Comparison of ENCODE assay signal across 1 cellular context in the genomic region with DNA sequence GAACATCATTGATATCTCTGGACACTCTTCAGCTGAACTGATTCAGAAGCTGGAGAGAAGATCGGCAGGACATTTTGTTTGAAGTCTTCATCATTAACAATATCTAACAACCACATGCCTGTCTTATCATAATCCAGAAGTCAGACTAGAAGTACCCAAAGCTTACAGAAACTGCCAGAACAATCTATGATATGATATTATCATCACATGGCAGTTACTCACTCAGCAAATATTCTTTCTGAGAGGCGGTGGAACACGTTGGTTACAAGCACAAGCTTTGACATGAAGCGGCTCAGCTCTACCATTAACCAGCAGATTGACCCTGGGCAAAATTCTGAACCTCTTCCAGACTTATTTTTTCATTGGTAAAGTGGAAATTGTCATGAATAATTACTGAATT.
TF ChIP-seq lines count a peak whose summit lies in the region.

No MANE protein-coding gene starts in this region.

TF ChIP-seq in K562, 482 proteins besides CTCF, POLR2A, EP300 and RAD21 (continued from another document and continues in another):
- TF ChIP-seq, protein P1, sequence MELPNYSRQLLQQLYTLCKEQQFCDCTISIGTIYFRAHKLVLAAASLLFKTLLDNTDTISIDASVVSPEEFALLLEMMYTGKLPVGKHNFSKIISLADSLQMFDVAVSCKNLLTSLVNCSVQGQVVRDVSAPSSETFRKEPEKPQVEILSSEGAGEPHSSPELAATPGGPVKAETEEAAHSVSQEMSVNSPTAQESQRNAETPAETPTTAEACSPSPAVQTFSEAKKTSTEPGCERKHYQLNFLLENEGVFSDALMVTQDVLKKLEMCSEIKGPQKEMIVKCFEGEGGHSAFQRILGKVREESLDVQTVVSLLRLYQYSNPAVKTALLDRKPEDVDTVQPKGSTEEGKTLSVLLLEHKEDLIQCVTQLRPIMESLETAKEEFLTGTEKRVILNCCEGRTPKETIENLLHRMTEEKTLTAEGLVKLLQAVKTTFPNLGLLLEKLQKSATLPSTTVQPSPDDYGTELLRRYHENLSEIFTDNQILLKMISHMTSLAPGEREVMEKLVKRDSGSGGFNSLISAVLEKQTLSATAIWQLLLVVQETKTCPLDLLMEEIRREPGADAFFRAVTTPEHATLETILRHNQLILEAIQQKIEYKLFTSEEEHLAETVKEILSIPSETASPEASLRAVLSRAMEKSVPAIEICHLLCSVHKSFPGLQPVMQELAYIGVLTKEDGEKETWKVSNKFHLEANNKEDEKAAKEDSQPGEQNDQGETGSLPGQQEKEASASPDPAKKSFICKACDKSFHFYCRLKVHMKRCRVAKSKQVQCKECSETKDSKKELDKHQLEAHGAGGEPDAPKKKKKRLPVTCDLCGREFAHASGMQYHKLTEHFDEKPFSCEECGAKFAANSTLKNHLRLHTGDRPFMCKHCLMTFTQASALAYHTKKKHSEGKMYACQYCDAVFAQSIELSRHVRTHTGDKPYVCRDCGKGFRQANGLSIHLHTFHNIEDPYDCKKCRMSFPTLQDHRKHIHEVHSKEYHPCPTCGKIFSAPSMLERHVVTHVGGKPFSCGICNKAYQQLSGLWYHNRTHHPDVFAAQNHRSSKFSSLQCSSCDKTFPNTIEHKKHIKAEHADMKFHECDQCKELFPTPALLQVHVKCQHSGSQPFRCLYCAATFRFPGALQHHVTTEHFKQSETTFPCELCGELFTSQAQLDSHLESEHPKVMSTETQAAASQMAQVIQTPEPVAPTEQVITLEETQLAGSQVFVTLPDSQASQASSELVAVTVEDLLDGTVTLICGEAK (IDR thresholded peaks at IDR 0.05): no peak
- TF ChIP-seq, protein P1 (CRISPR knock-in tag; IDR thresholded peaks at IDR 0.05): no peak
- TF ChIP-seq PHF20 (IDR thresholded peaks at IDR 0.05; ENCODE audit: partially characterized antibody) (no peak), ZNF12 (CRISPR knock-in tag; IDR thresholded peaks at IDR 0.05) (no peak), ZNF583 (CRISPR knock-in tag; IDR thresholded peaks at IDR 0.05) (no peak), PHB2 (IDR thresholded peaks at IDR 0.05; ENCODE audit: low read depth) (no peak), MCM3 (IDR thresholded peaks at IDR 0.05) (no peak), ZBTB17 (CRISPR knock-in tag; IDR thresholded peaks at IDR 0.05) (no peak), NCOA1 (IDR thresholded peaks at IDR 0.05; ENCODE audit: low read depth) (no peak), KHSRP (IDR thresholded peaks at IDR 0.05) (no peak), ZSCAN29 (IDR thresholded peaks at IDR 0.05) (no peak), RFX7 (CRISPR knock-in tag; IDR thresholded peaks at IDR 0.05) (no peak), TEAD2 (tag; IDR thresholded peaks at IDR 0.05) (no peak), FOXA1 (IDR thresholded peaks at IDR 0.05; ENCODE audit: borderline replicate concordance) (no peak), PRMT5 (CRISPR knock-in tag; IDR thresholded peaks at IDR 0.05) (no peak), RBBP5 (IDR thresholded peaks at IDR 0.05; ENCODE audit: borderline replicate concordance, insufficient read depth, low read length, poor library complexity, severe bottlenecking) (no peak), FOXA3 (CRISPR knock-in tag; conservative IDR thresholded peaks at IDR 0.05 in 1 of 2, IDR thresholded peaks at IDR 0.05 in 1 of 2) (peak in 1 of 2 experiments; percentile 55; a peak in 2 of 4 replicates), ZNF436 (CRISPR knock-in tag; IDR thresholded peaks at IDR 0.05) (no peak), FOXK1 (CRISPR knock-in tag; IDR thresholded peaks at IDR 0.05; ENCODE audit: borderline replicate concordance) (no peak), SIX5 (IDR thresholded peaks at IDR 0.05; ENCODE audit: borderline replicate concordance in 1 of 2, insufficient read depth in 1 of 2, low read depth in 1 of 2, low read length in 2 of 2) (no peak), ZNF644 (tag; IDR thresholded peaks at IDR 0.05; ENCODE audit: low read depth) (peak; percentile 51; the same call in 1 of the 2 replicates), KDM2B (CRISPR knock-in tag; IDR thresholded peaks at IDR 0.05) (no peak), MYNN (IDR thresholded peaks at IDR 0.05) (no peak), MYNN (CRISPR knock-in tag; IDR thresholded peaks at IDR 0.05) (no peak), MEF2A (IDR thresholded peaks at IDR 0.05; ENCODE audit: control insufficient read depth, low read depth, low read length) (no peak)
- TF ChIP-seq, protein P2, sequence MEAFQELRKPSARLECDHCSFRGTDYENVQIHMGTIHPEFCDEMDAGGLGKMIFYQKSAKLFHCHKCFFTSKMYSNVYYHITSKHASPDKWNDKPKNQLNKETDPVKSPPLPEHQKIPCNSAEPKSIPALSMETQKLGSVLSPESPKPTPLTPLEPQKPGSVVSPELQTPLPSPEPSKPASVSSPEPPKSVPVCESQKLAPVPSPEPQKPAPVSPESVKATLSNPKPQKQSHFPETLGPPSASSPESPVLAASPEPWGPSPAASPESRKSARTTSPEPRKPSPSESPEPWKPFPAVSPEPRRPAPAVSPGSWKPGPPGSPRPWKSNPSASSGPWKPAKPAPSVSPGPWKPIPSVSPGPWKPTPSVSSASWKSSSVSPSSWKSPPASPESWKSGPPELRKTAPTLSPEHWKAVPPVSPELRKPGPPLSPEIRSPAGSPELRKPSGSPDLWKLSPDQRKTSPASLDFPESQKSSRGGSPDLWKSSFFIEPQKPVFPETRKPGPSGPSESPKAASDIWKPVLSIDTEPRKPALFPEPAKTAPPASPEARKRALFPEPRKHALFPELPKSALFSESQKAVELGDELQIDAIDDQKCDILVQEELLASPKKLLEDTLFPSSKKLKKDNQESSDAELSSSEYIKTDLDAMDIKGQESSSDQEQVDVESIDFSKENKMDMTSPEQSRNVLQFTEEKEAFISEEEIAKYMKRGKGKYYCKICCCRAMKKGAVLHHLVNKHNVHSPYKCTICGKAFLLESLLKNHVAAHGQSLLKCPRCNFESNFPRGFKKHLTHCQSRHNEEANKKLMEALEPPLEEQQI (IDR thresholded peaks at IDR 0.05): peak; percentile 65; the same call in 1 of the 2 replicates
- TF ChIP-seq, protein P3, sequence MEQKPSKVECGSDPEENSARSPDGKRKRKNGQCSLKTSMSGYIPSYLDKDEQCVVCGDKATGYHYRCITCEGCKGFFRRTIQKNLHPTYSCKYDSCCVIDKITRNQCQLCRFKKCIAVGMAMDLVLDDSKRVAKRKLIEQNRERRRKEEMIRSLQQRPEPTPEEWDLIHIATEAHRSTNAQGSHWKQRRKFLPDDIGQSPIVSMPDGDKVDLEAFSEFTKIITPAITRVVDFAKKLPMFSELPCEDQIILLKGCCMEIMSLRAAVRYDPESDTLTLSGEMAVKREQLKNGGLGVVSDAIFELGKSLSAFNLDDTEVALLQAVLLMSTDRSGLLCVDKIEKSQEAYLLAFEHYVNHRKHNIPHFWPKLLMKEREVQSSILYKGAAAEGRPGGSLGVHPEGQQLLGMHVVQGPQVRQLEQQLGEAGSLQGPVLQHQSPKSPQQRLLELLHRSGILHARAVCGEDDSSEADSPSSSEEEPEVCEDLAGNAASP (IDR thresholded peaks at IDR 0.05): no peak
- TF ChIP-seq, protein P4, sequence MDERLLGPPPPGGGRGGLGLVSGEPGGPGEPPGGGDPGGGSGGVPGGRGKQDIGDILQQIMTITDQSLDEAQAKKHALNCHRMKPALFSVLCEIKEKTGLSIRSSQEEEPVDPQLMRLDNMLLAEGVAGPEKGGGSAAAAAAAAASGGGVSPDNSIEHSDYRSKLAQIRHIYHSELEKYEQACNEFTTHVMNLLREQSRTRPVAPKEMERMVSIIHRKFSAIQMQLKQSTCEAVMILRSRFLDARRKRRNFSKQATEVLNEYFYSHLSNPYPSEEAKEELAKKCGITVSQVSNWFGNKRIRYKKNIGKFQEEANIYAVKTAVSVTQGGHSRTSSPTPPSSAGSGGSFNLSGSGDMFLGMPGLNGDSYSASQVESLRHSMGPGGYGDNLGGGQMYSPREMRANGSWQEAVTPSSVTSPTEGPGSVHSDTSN (CRISPR knock-in tag; IDR thresholded peaks at IDR 0.05; ENCODE audit: low read depth): no peak
- TF ChIP-seq, protein P4 (tag; conservative IDR thresholded peaks at IDR 0.05; ENCODE audit: low read depth): peak; percentile 51
- TF ChIP-seq, protein P5, sequence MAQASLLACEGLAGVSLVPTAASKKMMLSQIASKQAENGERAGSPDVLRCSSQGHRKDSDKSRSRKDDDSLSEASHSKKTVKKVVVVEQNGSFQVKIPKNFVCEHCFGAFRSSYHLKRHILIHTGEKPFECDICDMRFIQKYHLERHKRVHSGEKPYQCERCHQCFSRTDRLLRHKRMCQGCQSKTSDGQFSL (CRISPR knock-in tag; IDR thresholded peaks at IDR 0.05): no peak
- TF ChIP-seq, protein P5 (tag; IDR thresholded peaks at IDR 0.05): no peak
- TF ChIP-seq, protein P6, sequence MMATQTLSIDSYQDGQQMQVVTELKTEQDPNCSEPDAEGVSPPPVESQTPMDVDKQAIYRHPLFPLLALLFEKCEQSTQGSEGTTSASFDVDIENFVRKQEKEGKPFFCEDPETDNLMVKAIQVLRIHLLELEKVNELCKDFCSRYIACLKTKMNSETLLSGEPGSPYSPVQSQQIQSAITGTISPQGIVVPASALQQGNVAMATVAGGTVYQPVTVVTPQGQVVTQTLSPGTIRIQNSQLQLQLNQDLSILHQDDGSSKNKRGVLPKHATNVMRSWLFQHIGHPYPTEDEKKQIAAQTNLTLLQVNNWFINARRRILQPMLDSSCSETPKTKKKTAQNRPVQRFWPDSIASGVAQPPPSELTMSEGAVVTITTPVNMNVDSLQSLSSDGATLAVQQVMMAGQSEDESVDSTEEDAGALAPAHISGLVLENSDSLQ (IDR thresholded peaks at IDR 0.05): peak; percentile 58
- TF ChIP-seq, protein P7, sequence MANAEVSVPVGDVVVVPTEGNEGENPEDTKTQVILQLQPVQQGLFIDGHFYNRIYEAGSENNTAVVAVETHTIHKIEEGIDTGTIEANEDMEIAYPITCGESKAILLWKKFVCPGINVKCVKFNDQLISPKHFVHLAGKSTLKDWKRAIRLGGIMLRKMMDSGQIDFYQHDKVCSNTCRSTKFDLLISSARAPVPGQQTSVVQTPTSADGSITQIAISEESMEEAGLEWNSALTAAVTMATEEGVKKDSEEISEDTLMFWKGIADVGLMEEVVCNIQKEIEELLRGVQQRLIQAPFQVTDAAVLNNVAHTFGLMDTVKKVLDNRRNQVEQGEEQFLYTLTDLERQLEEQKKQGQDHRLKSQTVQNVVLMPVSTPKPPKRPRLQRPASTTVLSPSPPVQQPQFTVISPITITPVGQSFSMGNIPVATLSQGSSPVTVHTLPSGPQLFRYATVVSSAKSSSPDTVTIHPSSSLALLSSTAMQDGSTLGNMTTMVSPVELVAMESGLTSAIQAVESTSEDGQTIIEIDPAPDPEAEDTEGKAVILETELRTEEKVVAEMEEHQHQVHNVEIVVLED (CRISPR knock-in tag; IDR thresholded peaks at IDR 0.05): no peak
